In genomic region chr17:18038149-18038850, GRCh38 we compare ENCODE assay signal across 1 cellular context.
A peak's percentile ranks its signal among the peaks of the same experiment; 100 is the strongest.
TF ChIP-seq lines count a peak whose summit lies in the region.

No MANE protein-coding gene starts in this region.

TF ChIP-seq in GM12878, 131 proteins besides CTCF, POLR2A, EP300 and RAD21:
- TF ChIP-seq ZZZ3 (IDR thresholded peaks at IDR 0.05; ENCODE audit: control insufficient read depth, insufficient read length, low read depth) (no peak), STAT3 (IDR thresholded peaks at IDR 0.05; ENCODE audit: low read depth, low read length) (no peak), RELA (IDR thresholded peaks at IDR 0.05; ENCODE audit: borderline replicate concordance, partially characterized antibody) (no peak), CEBPB (IDR thresholded peaks at IDR 0.05; ENCODE audit: borderline replicate concordance in 1 of 2, low read depth in 2 of 2, low read length in 2 of 2) (no peak), TBL1XR1 (IDR thresholded peaks at IDR 0.05; ENCODE audit: low read depth, low read length) (no peak), CBX3 (IDR thresholded peaks at IDR 0.05; ENCODE audit: borderline replicate concordance, low read depth) (no peak), FOXK2 (IDR thresholded peaks at IDR 0.05) (no peak), USF1 (IDR thresholded peaks at IDR 0.05; ENCODE audit: borderline replicate concordance, extremely low read length, insufficient read depth, low read depth, low read length) (no peak), MXI1 (IDR thresholded peaks at IDR 0.05; ENCODE audit: low read depth, low read length) (0 out of 2 replicates have a peak, but pooled peaks have one; percentile 48), ZNF687 (IDR thresholded peaks at IDR 0.05) (no peak), MEF2A (IDR thresholded peaks at IDR 0.05; ENCODE audit: insufficient read depth, low read depth, low read length) (no peak), NR2F1 (conservative IDR thresholded peaks at IDR 0.05) (no peak), SKIL (IDR thresholded peaks at IDR 0.05; ENCODE audit: low read depth, poor library complexity, severe bottlenecking) (peak; percentile 55), NKRF (conservative IDR thresholded peaks at IDR 0.05) (no peak), BCL3 (IDR thresholded peaks at IDR 0.05; ENCODE audit: borderline replicate concordance, insufficient read depth, low read depth, low read length, poor library complexity, severe bottlenecking) (peak; percentile 73), YY1 (IDR thresholded peaks at IDR 0.05; ENCODE audit: low read depth, low read length) (no peak), FOS (IDR thresholded peaks at IDR 0.05; ENCODE audit: borderline replicate concordance, extremely low read depth, insufficient read length) (no peak), DPF2 (IDR thresholded peaks at IDR 0.05) (peak; percentile 20; the same call in 1 of the 2 replicates), IRF4 (IDR thresholded peaks at IDR 0.05; ENCODE audit: low read depth, low read length) (no peak), RUNX3 (IDR thresholded peaks at IDR 0.05; ENCODE audit: low read length) (peak; percentile 35), MTA2 (IDR thresholded peaks at IDR 0.05; ENCODE audit: low read depth) (peak; percentile 40), PKNOX1 (IDR thresholded peaks at IDR 0.05) (peak; percentile 3; the same call in 1 of the 2 replicates), MYC (IDR thresholded peaks at IDR 0.05; ENCODE audit: insufficient read depth, insufficient read length, insufficient replicate concordance, low read length, severe bottlenecking) (no peak), NR2C2 (IDR thresholded peaks at IDR 0.05; ENCODE audit: borderline replicate concordance, control insufficient read depth, insufficient read length, low read depth) (no peak), IRF3 (IDR thresholded peaks at IDR 0.05) (no peak), ZNF384 (IDR thresholded peaks at IDR 0.05; ENCODE audit: borderline replicate concordance, low read depth, low read length) (no peak)
